ENCODE assay signal across 8 cellular contexts in the genomic region with DNA sequence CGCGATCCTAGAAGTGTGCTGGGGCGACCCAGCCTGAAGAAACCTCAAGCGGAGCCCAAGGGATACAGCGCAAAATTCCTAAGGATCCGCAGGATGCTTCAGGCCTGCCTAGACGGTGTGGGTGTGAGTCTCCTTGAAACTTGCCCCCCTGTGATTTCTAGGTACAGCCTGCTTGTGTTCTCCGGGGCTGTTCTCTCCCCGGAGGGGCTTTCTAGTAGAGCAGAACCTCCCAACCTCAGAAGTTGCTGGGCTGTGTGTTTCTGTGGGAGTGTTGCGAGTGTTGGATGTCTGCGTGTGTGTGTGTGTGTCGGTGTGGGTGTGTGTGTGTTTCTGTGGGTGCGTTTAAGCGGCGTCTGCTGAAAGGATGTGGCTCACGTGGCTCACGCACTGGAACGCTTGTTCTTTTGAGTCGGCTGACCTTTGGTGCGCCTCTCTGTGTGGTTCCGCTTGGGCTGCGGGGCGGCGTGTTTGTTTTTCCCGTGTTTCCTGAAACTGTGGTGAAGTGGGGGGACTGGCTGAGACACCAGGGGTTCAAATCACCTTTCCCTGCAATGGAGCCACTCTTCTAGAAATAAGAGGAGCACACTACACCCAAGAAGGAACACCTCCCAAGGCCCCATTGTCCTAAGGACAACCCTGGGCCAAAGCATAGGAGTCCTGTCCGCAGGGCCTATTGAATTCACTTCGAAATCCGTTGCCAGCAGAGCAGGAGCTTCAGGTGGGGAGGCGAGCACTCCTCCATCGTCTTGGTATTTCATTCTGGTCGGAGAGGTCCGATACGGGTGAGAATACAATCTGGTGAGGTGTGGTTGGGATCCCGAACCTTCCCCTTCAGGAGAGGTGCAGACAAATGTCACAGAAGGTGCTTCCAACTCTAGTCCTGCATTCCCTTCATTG. TPM values are rescaled to one million over a fixed set of nuclear protein-coding genes. Genes with fewer than 3 reads are reported as not detected.
DNase-seq lines count a peak whose midpoint lies in the region; ATAC-seq and TF ChIP-seq lines count a peak whose summit lies in the region.

No MANE protein-coding gene starts in this region.

- no peaks in the 10 kb centered on the region for H3K36me3 ChIP-seq in tibial artery

- intact Hi-C loops in cardiac septum (cut with DNase I) (no loop called here), Right ventricle myocardium inferior (cut with DNase I) (no loop called here), tibial artery (cut with DNase I; ENCODE audit: low total_unique reads) (no loop called here)

- H3K4me1 Mint-ChIP-seq in brain = peaks cover 18% of the 10 kb centered on the region
- peaks cover 9% of the 10 kb centered on the region for H3K4me1 Mint-ChIP-seq in memory B cell

- H3K4me3 ChIP-seq in tibial artery = peak overlapping the region; percentile 20 to 40

- H3K27me3 Mint-ChIP-seq in brain (peaks cover 3% of the 10 kb centered on the region), memory B cell (peaks cover 20% of the 10 kb centered on the region)

- ATAC-seq in Right ventricle myocardium inferior (no peak), memory B cell (ENCODE audit: low read depth) (peak; percentile 16), HG03095 (IDR thresholded peaks at IDR 0.05; ENCODE audit: unreplicated experiment) (no peak), HG02884 (IDR thresholded peaks at IDR 0.05; ENCODE audit: unreplicated experiment) (no peak)

- TF ChIP-seq CTCF in brain (conservative IDR thresholded peaks at IDR 0.05) (no peak), tibial artery (IDR thresholded peaks at IDR 0.05) (no peak)

- H3K27ac ChIP-seq in tibial artery = no peak overlapping the region

- H3K4me1 ChIP-seq in tibial artery = peaks cover 0 to 19% (median 7%) of the 10 kb centered on the region in 4 donors

- H3K4me3 Mint-ChIP-seq in brain (peak overlapping the region; percentile 78 to 89 (median 86)), memory B cell (peak overlapping the region; percentile 77)

- H3K9me3 Mint-ChIP-seq in brain (peaks cover 36 to 92% (median 45%) of the 10 kb centered on the region in 5 experiments), memory B cell (no peaks in the 10 kb centered on the region)

- H3K36me3 Mint-ChIP-seq in brain = peaks cover 31% of the 10 kb centered on the region
- H3K36me3 Mint-ChIP-seq in memory B cell = no peaks in the 10 kb centered on the region

- H3K9me3 ChIP-seq in tibial artery = no peaks in the 10 kb centered on the region

- DNase-seq in cardiac septum (ENCODE audit: low spot score) (peak; percentile 47), Right ventricle myocardium inferior (ENCODE audit: missing footprints) (no peak), memory B cell (ENCODE audit: low spot score in 2 of 2) (peak in 1 of 2 donors; percentile 1), tibial artery (peak in 1 of 2 donors; percentile 39), middle frontal gyrus (ENCODE audit: extremely low spot score, low spot score) (no peak)

- H3K27me3 ChIP-seq in tibial artery = peaks cover 0 to 7% of the 10 kb centered on the region in 2 donors

- H3K27ac Mint-ChIP-seq in brain = peak overlapping the region in 4 of 5 experiments; percentile 31 to 90 (median 82)
- H3K27ac Mint-ChIP-seq in memory B cell = peak overlapping the region; percentile 45

RNA-seq across cellular contexts. Expression of gene ZNF273, which starts 25.1 kb away (rescaled TPM):
- 3.0 TPM for total RNA-seq in cardiac septum
- total RNA-seq in Right ventricle myocardium inferior = 1.5 TPM
- 3.7 TPM for polyA plus RNA-seq in brain (ENCODE audit: insufficient read depth, low read depth, low replicate concordance)
